8 cellular contexts compared by ENCODE assay signal in the genomic region with DNA sequence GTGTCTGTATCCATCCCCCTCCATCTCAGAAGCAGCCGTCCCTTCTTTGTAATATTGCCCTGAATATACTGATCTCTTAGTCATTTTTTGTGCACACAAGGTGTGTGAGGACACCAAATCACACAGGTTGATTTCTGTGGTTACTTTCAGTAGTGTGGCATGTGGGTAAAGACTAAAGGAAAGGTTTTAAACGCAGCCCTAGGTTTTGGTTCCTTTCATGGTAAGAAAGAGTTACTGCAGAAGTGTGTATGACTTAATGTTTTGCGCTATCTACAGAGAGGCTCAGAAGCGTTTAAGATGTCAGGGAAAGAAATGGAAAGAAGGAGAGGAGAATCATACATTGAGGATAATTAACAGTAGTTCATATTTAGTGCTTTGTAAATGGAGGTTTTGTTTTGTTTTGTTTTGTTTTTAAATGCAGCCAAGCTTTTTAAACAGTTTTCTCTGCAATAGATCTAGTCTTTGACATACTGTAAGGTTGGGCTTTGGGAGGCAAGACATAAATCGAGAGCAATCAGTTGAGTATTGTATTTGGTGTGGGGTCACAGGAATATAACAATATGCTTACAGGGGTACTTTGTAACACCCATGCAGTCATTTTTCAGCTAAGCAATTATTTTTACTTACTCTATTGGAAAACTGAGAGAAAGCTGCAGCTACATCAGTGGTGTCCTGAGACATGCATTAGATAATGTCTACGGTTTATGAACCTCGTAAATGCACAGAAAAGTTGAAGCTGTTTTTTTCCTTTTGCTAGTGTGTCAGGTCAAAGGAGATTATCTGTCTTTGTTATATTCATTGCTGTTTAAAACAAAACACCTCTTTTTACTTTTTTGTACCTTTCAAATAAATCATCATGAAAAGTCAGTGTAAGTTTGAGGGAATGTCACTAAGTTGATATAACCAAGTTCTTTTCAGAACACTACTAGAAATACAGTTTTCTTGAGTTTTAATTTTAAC. TPM values are rescaled to one million over a fixed set of nuclear protein-coding genes. Genes with fewer than 3 reads are reported as not detected.
A peak's percentile ranks its signal among the peaks of the same experiment; 100 is the strongest.
DNase-seq lines count a peak whose midpoint lies in the region; TF ChIP-seq lines count a peak whose summit lies in the region.

No MANE protein-coding gene starts in this region.

- 42 to 48% methylated on average over 7 of the region's 7 CpGs for WGBS in tibial nerve, 2 donors

- peak overlapping the region; percentile 71; the same call in 1 of the 2 replicates for H3K9ac ChIP-seq in SU-DHL-6 (ENCODE audit: low read length)

- peak overlapping the region; percentile 85 for H2AFZ ChIP-seq in SU-DHL-6 (ENCODE audit: low read depth, low read length, severe bottlenecking)

- peaks cover 40% of the 10 kb centered on the region for H3K27me3 Mint-ChIP-seq in activated naive CD4-positive, alpha-beta T cell treated with anti-CD3 and anti-CD28 coated beads, Interleukin-2, amount 50 U/mL, for 24 hours

- no peaks in the 10 kb centered on the region for H3K9me3 Mint-ChIP-seq in activated naive CD4-positive, alpha-beta T cell treated with anti-CD3 and anti-CD28 coated beads, Interleukin-2, amount 50 U/mL, for 24 hours

- CTCF ChIA-PET in RWPE1 (lab: Yijun Ruan, JAX) = no interaction called here

- H3K4me3 Mint-ChIP-seq in activated naive CD4-positive, alpha-beta T cell treated with anti-CD3 and anti-CD28 coated beads, Interleukin-2, amount 50 U/mL, for 24 hours = peak overlapping the region; percentile 86

- no peaks in the 10 kb centered on the region; the same call in 1 of the 2 replicates for H3K79me2 ChIP-seq in SU-DHL-6 (ENCODE audit: insufficient read depth, low read length)

- H3K4me2 ChIP-seq in SU-DHL-6 (ENCODE audit: low read depth, low read length, poor library complexity, severe bottlenecking) = peak overlapping the region; percentile 86

- TF ChIP-seq EP300 in tibial nerve (IDR thresholded peaks at IDR 0.05) = no peak

- POLR2A ChIA-PET in RWPE1 (lab: Yijun Ruan, JAX; ENCODE audit: low non-redundant PET) = no interaction called here

- DNase-seq in activated naive CD4-positive, alpha-beta T cell treated with Interleukin-2 at 50 U/mL for 16 hours = no peak
- DNase-seq in inferior parietal cortex (ENCODE audit: extremely low spot score) (peak; percentile 38), tibial nerve (ENCODE audit: low spot score in 2 of 2) (no peak), RWPE1 (ENCODE audit: low spot score) (no peak), activated gamma-delta T cell treated with Interleukin-2 at 50 U/mL for 16 hours (no peak)
- DNase-seq in stimulated activated CD4-positive, alpha-beta T cell treated with anti-CD3 and anti-CD28 coated beads, Interleukin-4, amount 100 ng/mL, for 4 hours = no peak

- H3K9me2 ChIP-seq in SU-DHL-6 (replicated peaks; ENCODE audit: insufficient read depth, low read length) = no peaks in the 10 kb centered on the region

- H3F3A ChIP-seq in SU-DHL-6 (ENCODE audit: insufficient read depth) = peaks cover 25% of the 10 kb centered on the region

- TF ChIP-seq POLR2A in tibial nerve (IDR thresholded peaks at IDR 0.05) = no peak

- no peaks in the 10 kb centered on the region for H3K36me3 Mint-ChIP-seq in activated naive CD4-positive, alpha-beta T cell treated with anti-CD3 and anti-CD28 coated beads, Interleukin-2, amount 50 U/mL, for 24 hours

- no peak overlapping the region for H3K27ac ChIP-seq in SU-DHL-6 (ENCODE audit: low read depth, low read length)
- H3K27ac ChIP-seq in tibial nerve = peak overlapping the region in 1 of 4 donors; percentile 89
- H3K27ac ChIP-seq in RWPE1 = no peak overlapping the region

- peaks cover 0 to 26% (median 6%) of the 10 kb centered on the region in 4 donors for H3K4me1 ChIP-seq in tibial nerve

- no peaks in the 10 kb centered on the region for H3K36me3 ChIP-seq in SU-DHL-6 (ENCODE audit: low read length)
- H3K36me3 ChIP-seq in tibial nerve = no peaks in the 10 kb centered on the region

- H3K4me3 ChIP-seq in SU-DHL-6 (ENCODE audit: insufficient read depth, low read length, poor library complexity, severe bottlenecking) = peak overlapping the region; percentile 89
- peak overlapping the region; percentile 69 to 85 (median 83) for H3K4me3 ChIP-seq in tibial nerve

- H3K27me3 ChIP-seq in SU-DHL-6 (ENCODE audit: low read length) (no peaks in the 10 kb centered on the region), tibial nerve (no peaks in the 10 kb centered on the region)

- 0 out of 2 replicates have a peak, but pooled peaks cover 15% of the 10 kb centered on the region for H4K20me1 ChIP-seq in SU-DHL-6 (ENCODE audit: low read depth, low read length)

- peaks cover 16% of the 10 kb centered on the region for H3K4me1 Mint-ChIP-seq in activated naive CD4-positive, alpha-beta T cell treated with anti-CD3 and anti-CD28 coated beads, Interleukin-2, amount 50 U/mL, for 24 hours

- TF ChIP-seq CTCF in SU-DHL-6 (IDR thresholded peaks at IDR 0.05; ENCODE audit: insufficient read depth, low read length, poor library complexity, severe bottlenecking) (no peak), tibial nerve (IDR thresholded peaks at IDR 0.05) (no peak), RWPE1 (conservative IDR thresholded peaks at IDR 0.05; ENCODE audit: low read depth) (no peak)

- H3K9me3 ChIP-seq in SU-DHL-6 (ENCODE audit: insufficient read depth, low read length) (no peaks in the 10 kb centered on the region), tibial nerve (no peaks in the 10 kb centered on the region)

- no peak overlapping the region for H3K27ac Mint-ChIP-seq in activated naive CD4-positive, alpha-beta T cell treated with anti-CD3 and anti-CD28 coated beads, Interleukin-2, amount 50 U/mL, for 24 hours

RNA-seq across cellular contexts. Expression of gene NBEA, which starts 1.9 kb away (rescaled TPM):
- 10 to 100 TPM in 2 of 4 donors, 1 to 10 TPM in 2; 9.0 to 11.9 (median 10.5) TPM for total RNA-seq in tibial nerve
